29 cellular contexts compared by ENCODE assay signal in genomic region chr9:89695441-89695891, GRCh38.
DNase-seq lines count a peak whose midpoint lies in the region; ATAC-seq, FAIRE-seq and TF ChIP-seq lines count a peak whose summit lies in the region.
"Had no signal": no experiment of that assay in that cellular context is flagged by ENCODE, and none has a peak within 500 bp of the region (broad histone marks: within the 10 kb centered on the region; RNA-seq: fewer than 3 reads in every experiment).

No MANE protein-coding gene starts in this region.

- H3K27me3 ChIP-seq in endodermal cell (ENCODE audit: control insufficient read depth, insufficient read depth, low read length, poor library complexity, severe bottlenecking) (peaks cover 7% of the 10 kb centered on the region), Caco-2 (replicated peaks; ENCODE audit: control insufficient read depth, insufficient read depth, low read length) (no peaks in the 10 kb centered on the region)
- H3K27me3 ChIP-seq: colonic mucosa had no signal

- ATAC-seq in HG02852 (IDR thresholded peaks at IDR 0.05; ENCODE audit: unreplicated experiment) = no peak
- ATAC-seq: activated CD4-positive, CD25-positive, alpha-beta regulatory T cell treated with anti-CD3 and anti-CD28 coated beads, Interleukin-2, amount 50 U/mL, for 24 hours; lower lobe of right lung; naive thymus-derived CD4-positive, alpha-beta T cell; stimulated activated memory B cell treated with anti-CD40 and anti-IgM and Interleukin-4, amounts not matched to agents 10 μg/mL and 1 μg/mL and 100 μg/mL, for 72 hours had no signal

- H3K36me3 Mint-ChIP-seq in endodermal cell (ENCODE audit: low read depth) (no peaks in the 10 kb centered on the region), neural crest cell (ENCODE audit: low read depth) (no peaks in the 10 kb centered on the region), Caco-2 (ENCODE audit: insufficient read depth, unreplicated experiment) (no peaks in the 10 kb centered on the region)
- H3K36me3 Mint-ChIP-seq: stimulated activated memory B cell treated with anti-CD40 and anti-IgM and Interleukin-4, amounts not matched to agents 10 μg/mL and 1 μg/mL and 100 μg/mL, for 72 hours had no signal

- H3K27me3 Mint-ChIP-seq in endodermal cell (ENCODE audit: insufficient read depth) = peaks cover 23% of the 10 kb centered on the region
- peaks cover 53% of the 10 kb centered on the region for H3K27me3 Mint-ChIP-seq in neural crest cell (ENCODE audit: low read depth)
- H3K27me3 Mint-ChIP-seq in Caco-2 (ENCODE audit: insufficient read depth, unreplicated experiment) = no peaks in the 10 kb centered on the region
- H3K27me3 Mint-ChIP-seq: naive thymus-derived CD4-positive, alpha-beta T cell had no signal

- no TSS peak for BruUV-seq in Caco-2 (replicated peaks; lab: Mats Ljungman, UMichigan)

- H3K9me3 ChIP-seq in endodermal cell (ENCODE audit: control insufficient read depth, low read length) (no peaks in the 10 kb centered on the region), Caco-2 (no peaks in the 10 kb centered on the region)
- H3K9me3 ChIP-seq: colonic mucosa, lower lobe of right lung had no signal

- H3K27ac ChIP-seq in endodermal cell (ENCODE audit: low read depth, low read length) = peak overlapping the region; percentile 83
- H3K27ac ChIP-seq: C4-2B, colonic mucosa, epithelial cell of prostate, GM23248, lower lobe of right lung had no signal

- FAIRE-seq in D721Med (lab: Jason Lieb, UNC) = peak; percentile 25
- FAIRE-seq: astrocyte had no signal

- intact Hi-C loops in Caco-2 (cut with micrococcal nuclease; ENCODE audit: unreplicated experiment) = no loop called here

- CTCF ChIA-PET in Caco-2 (lab: Charles Lee) = no interaction called here

- H3K4me3 Mint-ChIP-seq in endodermal cell (peak overlapping the region; percentile 3), neural crest cell (peak overlapping the region; percentile 11), Caco-2 (ENCODE audit: unreplicated experiment) (no peak overlapping the region)
- H3K4me3 Mint-ChIP-seq: naive thymus-derived CD4-positive, alpha-beta T cell; stimulated activated memory B cell treated with anti-CD40 and anti-IgM and Interleukin-4, amounts not matched to agents 10 μg/mL and 1 μg/mL and 100 μg/mL, for 72 hours had no signal

- WGBS in endodermal cell (ENCODE audit: insufficient coverage in 1 of 2, insufficient read length in 1 of 2), 2 experiments = 54 to 64% methylated on average over 5 of the region's 5 CpGs

- H3K36me3 ChIP-seq in endodermal cell (ENCODE audit: control insufficient read depth, insufficient read depth, low read length) = no peaks in the 10 kb centered on the region
- no peaks in the 10 kb centered on the region for H3K36me3 ChIP-seq in Caco-2 (ENCODE audit: control insufficient read depth, insufficient read depth, low read length)
- H3K36me3 ChIP-seq: colonic mucosa, lower lobe of right lung had no signal

- H3K4me1 Mint-ChIP-seq in endodermal cell (peaks cover 44% of the 10 kb centered on the region), neural crest cell (peaks cover 15% of the 10 kb centered on the region), Caco-2 (ENCODE audit: low read depth, unreplicated experiment) (peaks cover 6% of the 10 kb centered on the region)

- TF ChIP-seq CTCF in D721Med (IDR thresholded peaks at IDR 0.05; ENCODE audit: insufficient read depth, missing control alignments) (no peak), endodermal cell (conservative IDR thresholded peaks at IDR 0.05) (no peak), neural crest cell (conservative IDR thresholded peaks at IDR 0.05) (no peak), Caco-2 (IDR thresholded peaks at IDR 0.05; ENCODE audit: insufficient read depth in 1 of 2, low read depth in 1 of 2, low read length in 1 of 2, severe bottlenecking in 1 of 2, unreplicated experiment in 1 of 2) (no peak)

- POLR2A ChIA-PET in Caco-2 (lab: Charles Lee) = no interaction called here

- H3K27ac Mint-ChIP-seq in endodermal cell = no peak overlapping the region
- H3K27ac Mint-ChIP-seq in neural crest cell (ENCODE audit: unreplicated experiment) = no peak overlapping the region
- H3K27ac Mint-ChIP-seq in Caco-2 (ENCODE audit: unreplicated experiment) = no peak overlapping the region
- H3K27ac Mint-ChIP-seq: stimulated activated memory B cell treated with anti-CD40 and anti-IgM and Interleukin-4, amounts not matched to agents 10 μg/mL and 1 μg/mL and 100 μg/mL, for 72 hours had no signal

- H3K4me1 ChIP-seq in endodermal cell (ENCODE audit: control insufficient read depth, insufficient read depth, low read length) (peaks cover 15% of the 10 kb centered on the region), Caco-2 (no peaks in the 10 kb centered on the region)
- H3K4me1 ChIP-seq: colonic mucosa, lower lobe of right lung had no signal

- no peak overlapping the region for H3K4me3 ChIP-seq in endodermal cell (ENCODE audit: low read length)
- no peak overlapping the region for H3K4me3 ChIP-seq in Caco-2 (ENCODE audit: low read depth, low read length)
- H3K4me3 ChIP-seq: colonic mucosa, GM23248, lower lobe of right lung had no signal

- DNase-seq in D721Med (ENCODE audit: insufficient read length, low spot score) (no peak), NCI-H524 treated with DMSO at 0.1 percent for 48 hours (lab: John Stamatoyannopoulos, UW) (peak; percentile 28), endodermal cell (peak; percentile 68), neural crest cell (ENCODE audit: low read depth, low spot score) (no peak), Caco-2 (no peak), NCI-H2196 (lab: John Stamatoyannopoulos, UW; ENCODE audit: unreplicated experiment) (no peak)
- no peak for DNase-seq in activated CD4-positive, alpha-beta T cell treated with anti-CD3 and anti-CD28 coated beads, Interleukin-2, amount 50 U/mL, for 48 hours
- DNase-seq: activated CD4-positive, alpha-beta T cell treated with anti-CD3 and anti-CD28 coated beads, Interleukin-2, amount 50 U/mL, for 4 hours; activated T-cell treated with anti-CD3 and anti-CD28 coated beads, Interleukin-2, amount 50 U/mL, for 48 hours; colonic mucosa; COR-L47; DMS79; effector CD8-positive, alpha-beta T cell; GF-D8; GM23248; Kasumi-1; lower lobe of right lung; naive thymus-derived CD4-positive, alpha-beta T cell; NCI-H1417; NCI-H2081; NCI-H2227 treated with DMSO at 0.1 percent for 48 hours; NCI-H748 treated with DMSO at 0.1 percent for 48 hours; substantia nigra had no signal

- no peaks in the 10 kb centered on the region for H3K9me3 Mint-ChIP-seq in endodermal cell
- H3K9me3 Mint-ChIP-seq in neural crest cell = no peaks in the 10 kb centered on the region
- no peaks in the 10 kb centered on the region for H3K9me3 Mint-ChIP-seq in Caco-2 (ENCODE audit: unreplicated experiment)
- H3K9me3 Mint-ChIP-seq: naive thymus-derived CD4-positive, alpha-beta T cell; stimulated activated memory B cell treated with anti-CD40 and anti-IgM and Interleukin-4, amounts not matched to agents 10 μg/mL and 1 μg/mL and 100 μg/mL, for 72 hours had no signal

- no peak overlapping the region for H3K9ac ChIP-seq in endodermal cell (ENCODE audit: extremely low read depth, low read length, poor library complexity, severe bottlenecking)
- H3K9ac ChIP-seq: GM23248 had no signal

Comparison
In these comparisons a context has a peak if more than half of its experiments do, and no peak if none do; other contexts are left out.
1. DNase-seq: peak in NCI-H524 treated with DMSO at 0.1 percent for 48 hours (single experiment) and endodermal cell (single experiment); none in D721Med (single experiment), neural crest cell (single experiment), Caco-2 (0 of 2), activated CD4-positive, alpha-beta T cell treated with anti-CD3 and anti-CD28 coated beads, Interleukin-2, amount 50 U/mL, for 48 hours (0 of 2) and NCI-H2196 (single experiment).